In genomic region chr4:7073526-7074390, GRCh38 we compare ENCODE assay signal across 9 cellular contexts. TPM values are rescaled to one million over a fixed set of nuclear protein-coding genes. Genes with fewer than 3 reads are reported as not detected.
DNase-seq lines count a peak whose midpoint lies in the region; ATAC-seq, FAIRE-seq and TF ChIP-seq lines count a peak whose summit lies in the region.
"Had no signal": no experiment of that assay in that cellular context is flagged by ENCODE, and none has a peak within 500 bp of the region (broad histone marks: within the 10 kb centered on the region; RNA-seq: fewer than 3 reads in every experiment).

No MANE protein-coding gene starts in this region.

- in situ Hi-C loops in gastrocnemius medialis (cut with MboI; ENCODE audit: low sequenced_read_pairs in 4 of 4): loop anchor here (5.0 to 25.0 kb wide), 7 partner anchors 89 to 359 kb away; partner anchors contain the start of genes TBC1D14 (in 4 of the 4) and BLOC1S4 (in 2 of the 4)

- H3K27me3 ChIP-seq in colonic mucosa (no peaks in the 10 kb centered on the region), gastrocnemius medialis (no peaks in the 10 kb centered on the region)

- intact Hi-C loops in colonic mucosa (cut with DNase I): loop anchor here (2.0 to 5.0 kb wide), 3 partner anchors 86 to 356 kb away; partner anchors contain the start of gene BLOC1S4
- intact Hi-C loops in gastrocnemius medialis (cut with DNase I; ENCODE audit: low total_unique reads): loop anchor here (1.0 kb wide), 1 partner anchor 30 kb away; the partner anchor contains the start of gene TADA2B

- TF ChIP-seq CTCF in colonic mucosa (IDR thresholded peaks at IDR 0.05): no peak
- TF ChIP-seq CTCF in gastrocnemius medialis (IDR thresholded peaks at IDR 0.05 in 4 of 5, conservative IDR thresholded peaks at IDR 0.05 in 1 of 5): no peak

- H3K27ac ChIP-seq in colonic mucosa (no peak overlapping the region), gastrocnemius medialis (peak overlapping the region; percentile 47 to 64 (median 59))

- no peak overlapping the region for H3K9ac ChIP-seq in colonic mucosa (ENCODE audit: low read depth in 2 of 2, low read length in 2 of 2)

- peak; percentile 10 to 12 for DNase-seq in AML-193 (lab: John Stamatoyannopoulos, UW)
- peak; percentile 29 for DNase-seq in GM19239 (ENCODE audit: insufficient read length, low spot score)
- peak; percentile 67 for DNase-seq in NCI-H526 treated with DMSO at 0.1 percent for 48 hours (lab: John Stamatoyannopoulos, UW)
- peak; percentile 47 for DNase-seq in colonic mucosa
- peak in 1 of 2 donors; percentile 51 for DNase-seq in gastrocnemius medialis
- no peak for DNase-seq in pons (ENCODE audit: low spot score)
- no peak for DNase-seq in NCI-H2107 (lab: John Stamatoyannopoulos, UW)

- ATAC-seq in gastrocnemius medialis: peak; percentile 35 to 57
- ATAC-seq in GM19397 (IDR thresholded peaks at IDR 0.05; ENCODE audit: unreplicated experiment): no peak
- ATAC-seq: naive thymus-derived CD8-positive, alpha-beta T cell had no signal

- H3K4me1 ChIP-seq in colonic mucosa (peaks cover 3% of the 10 kb centered on the region), gastrocnemius medialis (peaks cover 20 to 26% of the 10 kb centered on the region in 2 donors)

- H3K4me3 ChIP-seq in colonic mucosa (no peak overlapping the region), gastrocnemius medialis (no peak overlapping the region)

- no peaks in the 10 kb centered on the region for H3K9me3 ChIP-seq in colonic mucosa
- H3K9me3 ChIP-seq in gastrocnemius medialis: no peaks in the 10 kb centered on the region

- FAIRE-seq in GM19239 (lab: Jason Lieb, UNC): peak; percentile 71

- TF ChIP-seq POLR2A in gastrocnemius medialis (IDR thresholded peaks at IDR 0.05): no peak

- H3K36me3 ChIP-seq in colonic mucosa (no peaks in the 10 kb centered on the region), gastrocnemius medialis (no peaks in the 10 kb centered on the region)

RNA-seq across cellular contexts. Expression of gene GRPEL1, which starts 5.9 kb away (rescaled TPM):
- total RNA-seq in colonic mucosa (10 to 100 TPM; 45.9 to 50.9 TPM), gastrocnemius medialis (10 to 100 TPM; 28.8 to 58.0 (median 35.8) TPM)

RNA-seq across cellular contexts. Expression of gene TADA2B, which starts 30.6 kb away (rescaled TPM):
- total RNA-seq in colonic mucosa (10 to 100 TPM; 24.0 to 27.2 TPM), gastrocnemius medialis (10 to 100 TPM; 55.4 to 70.2 (median 56.4) TPM)

Comparison
In these comparisons a context has a peak if more than half of its experiments do, and no peak if none do; other contexts are left out.
1. DNase-seq: peak in AML-193 (2 of 2), GM19239 (single experiment), NCI-H526 treated with DMSO at 0.1 percent for 48 hours (single experiment) and colonic mucosa (single experiment); none in pons (single experiment) and NCI-H2107 (single experiment).